Comparison of ENCODE assay signal across 1 cellular context in genomic region chr5:72166070-72166979, GRCh38.
TF ChIP-seq lines count a peak whose summit lies in the region.

No MANE protein-coding gene starts in this region.

TF ChIP-seq in K562, 482 proteins besides CTCF, POLR2A, EP300 and RAD21 (continued from another document and continues in another):
- no peak for TF ChIP-seq ZFPM2 (CRISPR knock-in tag; IDR thresholded peaks at IDR 0.05)
- TF ChIP-seq ZNF146 (CRISPR knock-in tag; IDR thresholded peaks at IDR 0.05; ENCODE audit: unreplicated experiment): no peak
- TF ChIP-seq TSC22D4 (tag; IDR thresholded peaks at IDR 0.05): no peak
- TF ChIP-seq MAFG (tag; conservative IDR thresholded peaks at IDR 0.05): no peak
- peak; percentile 61 for TF ChIP-seq SMARCB1 (IDR thresholded peaks at IDR 0.05; ENCODE audit: insufficient read length, low read depth)
- TF ChIP-seq MCM7 (IDR thresholded peaks at IDR 0.05): no peak
- no peak for TF ChIP-seq ZNF668 (CRISPR knock-in tag; IDR thresholded peaks at IDR 0.05)
- no peak for TF ChIP-seq ZNF445 (CRISPR knock-in tag; IDR thresholded peaks at IDR 0.05; ENCODE audit: low read depth)
- TF ChIP-seq ARID3A (IDR thresholded peaks at IDR 0.05; ENCODE audit: borderline replicate concordance, low read depth, low read length): peak; percentile 12; the same call in 1 of the 2 replicates
- TF ChIP-seq POLR2AphosphoS5 (IDR thresholded peaks at IDR 0.05; ENCODE audit: control insufficient read depth, insufficient read depth, low read depth, low read length): peak; percentile 94
- TF ChIP-seq ZNF280B (CRISPR knock-in tag; IDR thresholded peaks at IDR 0.05): no peak
- TF ChIP-seq CUX1 (CRISPR knock-in tag; IDR thresholded peaks at IDR 0.05): no peak; the same call in 1 of the 2 replicates
- no peak for TF ChIP-seq GABPB1 (CRISPR knock-in tag; IDR thresholded peaks at IDR 0.05)
- peak; percentile 82 for TF ChIP-seq PML (IDR thresholded peaks at IDR 0.05; ENCODE audit: low read length)
- no peak for TF ChIP-seq HNRNPK (IDR thresholded peaks at IDR 0.05; ENCODE audit: low read depth, low read length, poor library complexity, severe bottlenecking)
- TF ChIP-seq MEIS2 (IDR thresholded peaks at IDR 0.05; ENCODE audit: partially characterized antibody): no peak
- peak; percentile 87 for TF ChIP-seq GATA2 (CRISPR knock-in tag; IDR thresholded peaks at IDR 0.05)
- TF ChIP-seq CSDE1 (IDR thresholded peaks at IDR 0.05): no peak
- no peak for TF ChIP-seq PKNOX1 (IDR thresholded peaks at IDR 0.05)
- TF ChIP-seq POLR2B (IDR thresholded peaks at IDR 0.05; ENCODE audit: low read depth, partially characterized antibody): no peak
- no peak for TF ChIP-seq AFF4 (CRISPR knock-in tag; IDR thresholded peaks at IDR 0.05)
- TF ChIP-seq ZNF3 (CRISPR knock-in tag; IDR thresholded peaks at IDR 0.05): no peak
- no peak for TF ChIP-seq COPS2 (conservative IDR thresholded peaks at IDR 0.05)
- TF ChIP-seq ATF1 (CRISPR knock-in tag; IDR thresholded peaks at IDR 0.05): no peak
- TF ChIP-seq ATF1 (tag; IDR thresholded peaks at IDR 0.05): peak; percentile 43
- no peak for TF ChIP-seq CREB5 (CRISPR knock-in tag; IDR thresholded peaks at IDR 0.05)
- peak; percentile 95 for TF ChIP-seq DPF2 (IDR thresholded peaks at IDR 0.05)
- TF ChIP-seq ZNF511 (CRISPR knock-in tag; IDR thresholded peaks at IDR 0.05): no peak
- TF ChIP-seq KLF1 (tag; IDR thresholded peaks at IDR 0.05): no peak
- TF ChIP-seq ESRRA (IDR thresholded peaks at IDR 0.05; ENCODE audit: borderline replicate concordance, low read depth): no peak
- TF ChIP-seq JUND (IDR thresholded peaks at IDR 0.05; ENCODE audit: borderline replicate concordance, low read depth, low read length): peak; percentile 60
- TF ChIP-seq JUND (tag; IDR thresholded peaks at IDR 0.05; ENCODE audit: borderline replicate concordance, low read depth, low read length): peak; percentile 31; the same call in 1 of the 3 replicates
- no peak for TF ChIP-seq TAF9B (IDR thresholded peaks at IDR 0.05; ENCODE audit: partially characterized antibody)
- no peak for TF ChIP-seq RBM14 (IDR thresholded peaks at IDR 0.05; ENCODE audit: borderline replicate concordance, insufficient read depth, low read depth, low read length)
- TF ChIP-seq ZNF175 (CRISPR knock-in tag; IDR thresholded peaks at IDR 0.05; ENCODE audit: low read depth): no peak
- TF ChIP-seq GTF2F1 (IDR thresholded peaks at IDR 0.05; ENCODE audit: low read depth, low read length): no peak
- TF ChIP-seq DNMT1 (IDR thresholded peaks at IDR 0.05): no peak
- TF ChIP-seq ZNF224 (CRISPR knock-in tag; IDR thresholded peaks at IDR 0.05): no peak
- no peak for TF ChIP-seq RHOXF2B (CRISPR knock-in tag; conservative IDR thresholded peaks at IDR 0.05)
- peak; percentile 93 for TF ChIP-seq MECOM (CRISPR knock-in tag; IDR thresholded peaks at IDR 0.05)
- TF ChIP-seq FOXO4 (CRISPR knock-in tag; IDR thresholded peaks at IDR 0.05): no peak
- TF ChIP-seq KDM1A (IDR thresholded peaks at IDR 0.05): peak; percentile 95 to 96
- no peak for TF ChIP-seq CTCFL (IDR thresholded peaks at IDR 0.05; ENCODE audit: borderline replicate concordance, insufficient read depth, low read depth, low read length, poor library complexity, severe bottlenecking)
- TF ChIP-seq BRD9 (IDR thresholded peaks at IDR 0.05; ENCODE audit: low read depth, partially characterized antibody): peak; percentile 24
- TF ChIP-seq MEF2D (tag; conservative IDR thresholded peaks at IDR 0.05; ENCODE audit: low read depth): no peak
- TF ChIP-seq EHMT2 (IDR thresholded peaks at IDR 0.05): no peak; the same call in 1 of the 2 replicates
- TF ChIP-seq ZNF436 (CRISPR knock-in tag; IDR thresholded peaks at IDR 0.05): no peak
- no peak for TF ChIP-seq ZC3H8 (IDR thresholded peaks at IDR 0.05)
- no peak for TF ChIP-seq ZNF217 (CRISPR knock-in tag; IDR thresholded peaks at IDR 0.05)
- no peak for TF ChIP-seq HCFC1 (IDR thresholded peaks at IDR 0.05; ENCODE audit: low read depth, low read length)
- TF ChIP-seq NFYB (IDR thresholded peaks at IDR 0.05; ENCODE audit: extremely low read depth, insufficient read length): no peak
- TF ChIP-seq HDGF (IDR thresholded peaks at IDR 0.05): no peak
- TF ChIP-seq ZKSCAN8 (CRISPR knock-in tag; IDR thresholded peaks at IDR 0.05): peak; percentile 61; the same call in 1 of the 2 replicates
